ENCODE assay signal across 8 cellular contexts in genomic region chr2:231483398-231484329, GRCh38. TPM values are rescaled to one million over a fixed set of nuclear protein-coding genes. Genes with fewer than 3 reads are reported as not detected.
DNase-seq lines count a peak whose midpoint lies in the region; ATAC-seq and TF ChIP-seq lines count a peak whose summit lies in the region.

No MANE protein-coding gene starts in this region.

- intact Hi-C loops in dendritic cell treated with granulocyte-macrophage colony-stimulating factor and Interleukin-4, amounts not matched to agents 40 ng/mL and 50 ng/mL, for 4 days (cut with micrococcal nuclease): loop anchor here (2.0 kb wide), 1 partner anchor 19 kb away; the partner anchor contains the start of gene NCL
- intact Hi-C loops in natural killer cell (cut with micrococcal nuclease): loop anchor here (1.0 kb wide), 1 partner anchor 74 kb away; no protein-coding TSS in a partner anchor

- peaks cover 20% of the 10 kb centered on the region for H3K4me1 Mint-ChIP-seq in dendritic cell treated with granulocyte-macrophage colony-stimulating factor and Interleukin-4, amounts not matched to agents 40 ng/mL and 50 ng/mL, for 4 days (ENCODE audit: low read depth)
- H3K4me1 Mint-ChIP-seq in natural killer cell: peaks cover 0 to 15% of the 10 kb centered on the region in 2 donors

- peak; percentile 66 for DNase-seq in UCSD-AML1 (lab: John Stamatoyannopoulos, UW; ENCODE audit: unreplicated experiment)
- no peak for DNase-seq in natural killer cell
- DNase-seq in HuH-7 (ENCODE audit: low spot score): no peak
- no peak for DNase-seq in NCI-H2227 treated with DMSO at 0.1 percent for 48 hours (lab: John Stamatoyannopoulos, UW)
- no peak for DNase-seq in ecto neural progenitor cell (ENCODE audit: low spot score)
- DNase-seq in NCI-H2107 (lab: John Stamatoyannopoulos, UW): no peak

- H3K27me3 Mint-ChIP-seq in dendritic cell treated with granulocyte-macrophage colony-stimulating factor and Interleukin-4, amounts not matched to agents 40 ng/mL and 50 ng/mL, for 4 days: peaks cover 15% of the 10 kb centered on the region
- peaks cover 0 to 3% of the 10 kb centered on the region in 2 donors for H3K27me3 Mint-ChIP-seq in natural killer cell (ENCODE audit: low read depth in 2 of 2)

- H3K9me3 Mint-ChIP-seq in dendritic cell treated with granulocyte-macrophage colony-stimulating factor and Interleukin-4, amounts not matched to agents 40 ng/mL and 50 ng/mL, for 4 days: no peaks in the 10 kb centered on the region
- no peaks in the 10 kb centered on the region for H3K9me3 Mint-ChIP-seq in natural killer cell

- ATAC-seq in GM19455 (IDR thresholded peaks at IDR 0.05; ENCODE audit: unreplicated experiment) (peak; percentile 28), natural killer cell (peak; percentile 64 to 66 (median 64))

- peak overlapping the region; percentile 82 for H3K27ac Mint-ChIP-seq in dendritic cell treated with granulocyte-macrophage colony-stimulating factor and Interleukin-4, amounts not matched to agents 40 ng/mL and 50 ng/mL, for 4 days
- H3K27ac Mint-ChIP-seq in natural killer cell: peak overlapping the region; percentile 77 to 85

- H3K4me3 Mint-ChIP-seq in dendritic cell treated with granulocyte-macrophage colony-stimulating factor and Interleukin-4, amounts not matched to agents 40 ng/mL and 50 ng/mL, for 4 days: peak overlapping the region; percentile 86
- peak overlapping the region; percentile 73 for H3K4me3 Mint-ChIP-seq in natural killer cell

- peaks cover 19% of the 10 kb centered on the region for H3K36me3 Mint-ChIP-seq in dendritic cell treated with granulocyte-macrophage colony-stimulating factor and Interleukin-4, amounts not matched to agents 40 ng/mL and 50 ng/mL, for 4 days (ENCODE audit: low read depth)
- H3K36me3 Mint-ChIP-seq in natural killer cell: no peaks in the 10 kb centered on the region

- TF ChIP-seq CTCF in natural killer cell (IDR thresholded peaks at IDR 0.05): no peak

RNA-seq across cellular contexts. Expression of gene NCL, which starts 19.4 kb away (rescaled TPM):
- total RNA-seq in natural killer cell: 100 to 1,000 TPM; 485 to 540 (median 529) TPM

RNA-seq across cellular contexts. Expression of gene NMUR1, which starts 46.6 kb away (rescaled TPM):
- total RNA-seq in natural killer cell: 100 to 1,000 TPM in 1 of 3 donors, 10 to 100 TPM in 2; 67.4 to 103 (median 80.2) TPM
